In genomic region chr3:49240091-49240490, GRCh38 we compare ENCODE assay signal across 6 cellular contexts. TPM values are rescaled to one million over a fixed set of nuclear protein-coding genes. Genes with fewer than 3 reads are reported as not detected.
DNase-seq lines count a peak whose midpoint lies in the region; ATAC-seq and TF ChIP-seq lines count a peak whose summit lies in the region.
"Not testable (repeated sequence)": the region's sequence is repeated elsewhere in the genome, so short reads cannot be mapped to it uniquely, and the experiment has no call there.

No MANE protein-coding gene starts in this region.

- not testable (repeated sequence) for H2BK120ac ChIP-seq in trophoblast cell (ENCODE audit: insufficient read depth, low read length, poor library complexity)

- not testable (repeated sequence) for H3K36me3 ChIP-seq in BLaER1; adrenal gland (replicated peaks in 1 of 2); lower lobe of right lung; trophoblast cell (ENCODE audit: control insufficient read depth in 1 of 2, insufficient read depth in 2 of 2, low read length in 2 of 2)

- H3K18ac ChIP-seq in trophoblast cell (ENCODE audit: low read length): not testable (repeated sequence)

- not testable (repeated sequence) for H4K8ac ChIP-seq in trophoblast cell (ENCODE audit: low read depth, low read length)

- H3K79me2 ChIP-seq in trophoblast cell (ENCODE audit: control insufficient read depth, insufficient read depth, low read length, poor library complexity): not testable (repeated sequence)

- H3K27ac ChIP-seq in BLaER1 (peak overlapping the region; percentile 90; the same call in 1 of the 2 replicates), HL-60 (replicated peaks) (peak overlapping the region; percentile 92), adrenal gland (peak overlapping the region in 4 of 5 donors; percentile 31 to 87 (median 79)), lower lobe of right lung (peak overlapping the region; percentile 62)
- not testable (repeated sequence) for H3K27ac ChIP-seq in trophoblast cell (ENCODE audit: low read depth, low read length)

- not testable (repeated sequence) for H2BK12ac ChIP-seq in trophoblast cell (ENCODE audit: low read length)

- not testable (repeated sequence) for H2AK5ac ChIP-seq in trophoblast cell (ENCODE audit: low read length)

- H3K9me3 Mint-ChIP-seq in type B pancreatic cell: not testable (repeated sequence)

- H3K4me1 ChIP-seq in BLaER1 (peaks cover 34% of the 10 kb centered on the region), adrenal gland (replicated peaks in 1 of 2) (peaks cover 16 to 23% of the 10 kb centered on the region in 2 donors), lower lobe of right lung (peaks cover 18% of the 10 kb centered on the region)
- not testable (repeated sequence) for H3K4me1 ChIP-seq in trophoblast cell (ENCODE audit: control insufficient read depth in 1 of 2, insufficient read depth in 2 of 2, low read length in 2 of 2)

- H4K12ac ChIP-seq in trophoblast cell (ENCODE audit: low read depth, low read length): not testable (repeated sequence)

- not testable (repeated sequence) for H4K20me1 ChIP-seq in BLaER1

- H3K27me3 ChIP-seq in BLaER1; HL-60 (ENCODE audit: insufficient read depth, poor library complexity, severe bottlenecking); adrenal gland; lower lobe of right lung (ENCODE audit: low read depth); trophoblast cell (ENCODE audit: insufficient read depth, low read length): not testable (repeated sequence)

- not testable (repeated sequence) for H3K4ac ChIP-seq in trophoblast cell (ENCODE audit: low read depth, low read length)

- H3K9ac ChIP-seq in BLaER1; trophoblast cell (ENCODE audit: low read length): not testable (repeated sequence)

- not testable (repeated sequence) for H3K4me1 Mint-ChIP-seq in type B pancreatic cell (ENCODE audit: unreplicated experiment)

- H3K27ac Mint-ChIP-seq in type B pancreatic cell: peak overlapping the region; percentile 74

- H3K27me3 Mint-ChIP-seq in type B pancreatic cell: not testable (repeated sequence)

- H3K4me2 ChIP-seq in BLaER1; trophoblast cell (ENCODE audit: low read length): not testable (repeated sequence)

- DNase-seq in HL-60 (ENCODE audit: low read depth in 1 of 2, low spot score in 1 of 2); lower lobe of right lung; type B pancreatic cell (ENCODE audit: extremely low spot score, unreplicated experiment): not testable (repeated sequence)
- DNase-seq in adrenal gland: peak in 1 of 7 donors; percentile 4
- peak; percentile 42 to 76 for DNase-seq in trophoblast cell

- H4K91ac ChIP-seq in trophoblast cell (ENCODE audit: low read depth, low read length): peak overlapping the region; percentile 28

- not testable (repeated sequence) for TF ChIP-seq CTCF in HL-60 (IDR thresholded peaks at IDR 0.05; ENCODE audit: insufficient read depth, low read length); adrenal gland (IDR thresholded peaks at IDR 0.05); lower lobe of right lung (IDR thresholded peaks at IDR 0.05); type B pancreatic cell (conservative IDR thresholded peaks at IDR 0.05)

- intact Hi-C loops in adrenal gland (cut with DNase I); lower lobe of right lung (cut with DNase I): not testable (repeated sequence)

- H3K36me3 Mint-ChIP-seq in type B pancreatic cell: not testable (repeated sequence)

- not testable (repeated sequence) for H3K4me3 Mint-ChIP-seq in type B pancreatic cell

- H3K14ac ChIP-seq in trophoblast cell (ENCODE audit: low read length): not testable (repeated sequence)

- H3K79me1 ChIP-seq in trophoblast cell (ENCODE audit: low read length): peaks cover 10% of the 10 kb centered on the region

- H2BK5ac ChIP-seq in trophoblast cell (ENCODE audit: low read depth, low read length, poor library complexity): not testable (repeated sequence)

- 90 to 96% (median 94%) methylated on average over 11 of the region's 11 CpGs for WGBS in adrenal gland, 4 donors
- no CpG with 5 or more reads among the region's 11 CpGs for WGBS in trophoblast cell (ENCODE audit: extremely low coverage, insufficient coverage, insufficient read length)

- H3K4me3 ChIP-seq in BLaER1; HL-60 (replicated peaks; ENCODE audit: insufficient read depth, low read length); adrenal gland; lower lobe of right lung; trophoblast cell (ENCODE audit: low read depth, low read length): not testable (repeated sequence)

- not testable (repeated sequence) for TF ChIP-seq POLR2A in adrenal gland (IDR thresholded peaks at IDR 0.05)

- H2AFZ ChIP-seq in trophoblast cell (ENCODE audit: insufficient read depth, low read length, poor library complexity): not testable (repeated sequence)

- not testable (repeated sequence) for H3K23ac ChIP-seq in trophoblast cell (ENCODE audit: low read length)

- H3K9me3 ChIP-seq in BLaER1: peaks cover 36% of the 10 kb centered on the region
- H3K9me3 ChIP-seq in adrenal gland (replicated peaks in 1 of 3); lower lobe of right lung; trophoblast cell (ENCODE audit: insufficient read depth, low read depth, low read length): not testable (repeated sequence)

- ATAC-seq in lower lobe of right lung: not testable (repeated sequence)

RNA-seq across cellular contexts. Expression of gene C3orf62, which starts 36.9 kb away (rescaled TPM):
- total RNA-seq in adrenal gland: 1 to 10 TPM; 3.4 to 7.4 (median 5.0) TPM
- 10 to 100 TPM in 2 of 3 donors, 1 to 10 TPM in 1; 7.9 to 17.9 (median 15.1) TPM for polyA plus RNA-seq in adrenal gland
- total RNA-seq in lower lobe of right lung: 10.0 TPM
- 3.2 and 3.4 TPM in 2 replicates for polyA plus RNA-seq in trophoblast cell (2013)
- 5.6 and 10.7 TPM in 2 replicates for total RNA-seq in type B pancreatic cell (ENCODE audit: low replicate concordance)
